ENCODE assay signal across 9 cellular contexts in genomic region chr6:17725083-17725482, GRCh38. TPM values are rescaled to one million over a fixed set of nuclear protein-coding genes. Genes with fewer than 3 reads are reported as not detected.
DNase-seq lines count a peak whose midpoint lies in the region; FAIRE-seq and TF ChIP-seq lines count a peak whose summit lies in the region.
"Had no signal": no experiment of that assay in that cellular context is flagged by ENCODE, and none has a peak within 500 bp of the region (broad histone marks: within the 10 kb centered on the region; RNA-seq: fewer than 3 reads in every experiment).

No MANE protein-coding gene starts in this region.

- no peak overlapping the region for H2AK5ac ChIP-seq in mesenchymal stem cell (ENCODE audit: low read length, severe bottlenecking)

- WGBS in mesenchymal stem cell = 20% methylated on average over 5 of the region's 6 CpGs

- peak overlapping the region; percentile 49 for H4K91ac ChIP-seq in mesenchymal stem cell (ENCODE audit: low read length)

- no peak overlapping the region for H2BK12ac ChIP-seq in mesenchymal stem cell (ENCODE audit: low read length in 2 of 2)

- H3K27ac Mint-ChIP-seq in brain = peak overlapping the region; percentile 27 to 80 (median 71)

- H3K36me3 ChIP-seq in mesenchymal stem cell (ENCODE audit: control insufficient read depth in 1 of 2, insufficient read depth in 2 of 2, low read depth in 1 of 2, low read length in 2 of 2) = no peaks in the 10 kb centered on the region

- H3K27ac ChIP-seq in mesenchymal stem cell (ENCODE audit: low read length, poor library complexity, severe bottlenecking) = no peak overlapping the region

- no peak overlapping the region for H3K4me3 Mint-ChIP-seq in brain

- peak; percentile 43 for DNase-seq in D721Med (ENCODE audit: insufficient read length, low spot score)
- peak; percentile 72 to 90 for DNase-seq in NCI-H2081 (lab: John Stamatoyannopoulos, UW)
- peak; percentile 54 for DNase-seq in mesenchymal stem cell
- DNase-seq in NK-92 treated with Interleukin-12 subunit alpha and Interleukin-12 subunit beta, amount 100 ng/mL, for 24 hours (lab: John Stamatoyannopoulos, UW) = no peak
- DNase-seq in T-helper 9 cell = no peak
- no peak for DNase-seq in activated CD4-positive, alpha-beta T cell treated with anti-CD3 and anti-CD28 coated beads for 48 hours
- no peak for DNase-seq in GM19238 (ENCODE audit: insufficient read length, low spot score)
- DNase-seq: effector CD4-positive, alpha-beta T cell had no signal

- H3K9me3 ChIP-seq in mesenchymal stem cell (ENCODE audit: control insufficient read depth, low read length) = no peaks in the 10 kb centered on the region

- H3K27me3 Mint-ChIP-seq in brain = peaks cover 4% of the 10 kb centered on the region

- H3K9me3 Mint-ChIP-seq in brain = peaks cover 0 to 3% (median 0%) of the 10 kb centered on the region in 5 experiments

- H3K27me3 ChIP-seq in mesenchymal stem cell (ENCODE audit: control insufficient read depth in 1 of 2, insufficient read depth in 1 of 2, low read length in 2 of 2) = no peaks in the 10 kb centered on the region

- peak overlapping the region; percentile 79 for H4K8ac ChIP-seq in mesenchymal stem cell (ENCODE audit: low read length)

- peaks cover 12% of the 10 kb centered on the region for H3K4me1 Mint-ChIP-seq in brain

- no peak overlapping the region for H3K4me3 ChIP-seq in mesenchymal stem cell (ENCODE audit: insufficient read depth in 1 of 2, low read depth in 1 of 2, low read length in 2 of 2)

- peak overlapping the region in 1 of 2 experiments; percentile 73 for H3K18ac ChIP-seq in mesenchymal stem cell (ENCODE audit: low read depth in 1 of 2, low read length in 2 of 2)

- H3K23ac ChIP-seq in mesenchymal stem cell (ENCODE audit: low read length in 2 of 2) = no peak overlapping the region

- H2AFZ ChIP-seq in mesenchymal stem cell (ENCODE audit: low read depth, low read length) = peak overlapping the region; percentile 65

- no peak overlapping the region for H3K4me2 ChIP-seq in mesenchymal stem cell (ENCODE audit: low read length, poor library complexity, severe bottlenecking)

- no peak overlapping the region for H3K14ac ChIP-seq in mesenchymal stem cell (ENCODE audit: low read length in 2 of 2)

- no peak overlapping the region for H2BK15ac ChIP-seq in mesenchymal stem cell (ENCODE audit: low read depth, poor library complexity, severe bottlenecking)

- no peak overlapping the region for H2BK120ac ChIP-seq in mesenchymal stem cell (ENCODE audit: low read depth, low read length)

- H3K79me1 ChIP-seq in mesenchymal stem cell (replicated peaks; ENCODE audit: low read length, poor library complexity, severe bottlenecking) = no peaks in the 10 kb centered on the region

- peaks cover 3% of the 10 kb centered on the region for H3K4me1 ChIP-seq in mesenchymal stem cell (ENCODE audit: control insufficient read depth, insufficient read depth, low read depth, low read length)

- no peak overlapping the region for H2BK5ac ChIP-seq in mesenchymal stem cell (ENCODE audit: low read depth, low read length, poor library complexity, severe bottlenecking)

- H3K4ac ChIP-seq in mesenchymal stem cell (ENCODE audit: low read depth in 1 of 2, low read length in 2 of 2) = peak overlapping the region in 1 of 2 experiments; percentile 2

- no peaks in the 10 kb centered on the region for H3K36me3 Mint-ChIP-seq in brain

- no peak overlapping the region for H3K9ac ChIP-seq in mesenchymal stem cell (ENCODE audit: low read length)

- no peak for FAIRE-seq in D721Med (lab: Jason Lieb, UNC)

- TF ChIP-seq CTCF in D721Med (IDR thresholded peaks at IDR 0.05; ENCODE audit: insufficient read depth, missing control alignments) (no peak), brain (conservative IDR thresholded peaks at IDR 0.05) (no peak)

RNA-seq across cellular contexts. Expression of gene NUP153, which starts 18.4 kb away (rescaled TPM):
- polyA plus RNA-seq in brain (ENCODE audit: insufficient read depth, low read depth, low replicate concordance) = 40.1 TPM
- polyA plus RNA-seq in mesenchymal stem cell (2013, experiment 1 of 2) = 18.9 TPM
- 18.9 TPM for polyA plus RNA-seq in mesenchymal stem cell (2013, experiment 2 of 2)

Comparison
In these comparisons a context has a peak if more than half of its experiments do, and no peak if none do; other contexts are left out.
1. DNase-seq: peak in D721Med (single experiment), NCI-H2081 (2 of 2) and mesenchymal stem cell (single experiment); none in NK-92 treated with Interleukin-12 subunit alpha and Interleukin-12 subunit beta, amount 100 ng/mL, for 24 hours (single experiment), T-helper 9 cell (single experiment), activated CD4-positive, alpha-beta T cell treated with anti-CD3 and anti-CD28 coated beads for 48 hours (single experiment) and GM19238 (single experiment).